Comparison of ENCODE assay signal across 1 cellular context in the genomic region with DNA sequence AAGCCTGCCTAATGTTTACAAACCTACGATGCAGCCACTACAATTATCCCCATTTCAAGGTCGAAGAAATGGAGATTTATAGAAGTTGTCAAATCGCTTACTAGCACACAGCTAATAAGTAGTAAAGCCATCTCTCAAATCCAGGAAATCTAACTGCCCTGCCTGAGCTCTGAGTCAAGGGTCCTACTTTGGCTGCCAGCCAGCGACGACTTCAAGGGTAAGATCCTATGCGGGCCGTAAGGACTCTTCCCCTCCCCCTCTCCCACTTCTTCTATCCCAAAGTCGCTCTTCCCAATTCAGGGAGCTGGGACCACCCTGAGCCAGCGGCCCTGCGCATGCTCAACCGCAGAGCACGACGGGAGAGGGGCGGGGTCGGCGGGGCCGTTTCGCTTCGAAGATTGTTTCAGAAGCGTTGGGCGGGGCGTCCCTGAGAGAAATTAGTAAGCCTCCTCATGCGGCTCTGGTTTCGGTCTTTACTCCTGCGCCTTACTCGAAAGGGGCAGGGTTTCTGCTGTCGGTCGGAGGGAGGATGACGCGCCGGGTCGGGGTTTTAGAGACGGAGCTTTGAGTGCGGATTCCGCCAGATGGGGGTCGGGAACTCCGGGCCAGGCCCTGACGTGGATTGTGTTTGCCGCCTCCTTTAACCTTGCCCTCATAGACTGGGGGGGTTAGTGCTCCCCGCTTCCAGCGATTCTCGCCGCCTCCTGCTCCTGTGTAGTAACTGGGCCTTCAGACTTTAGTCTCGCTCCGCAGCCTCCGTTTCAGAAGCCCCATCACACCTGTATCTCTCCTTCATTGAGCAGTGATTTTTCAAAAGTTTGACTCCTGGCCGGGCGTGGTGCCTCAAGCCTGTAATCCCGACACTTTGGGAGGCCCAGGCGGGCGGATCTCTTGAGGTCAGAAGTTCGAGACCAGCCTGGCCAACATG.
TF ChIP-seq lines count a peak whose summit lies in the region.

A gene (plus strand): TSS at position 383 of the 928 bp plus-strand sequence. CDS start 14,603 bp downstream, outside the sequence.

TF ChIP-seq in HepG2, 621 proteins besides CTCF, POLR2A, EP300 and RAD21 (continued from another document and continues in another):
- TF ChIP-seq, protein P1, sequence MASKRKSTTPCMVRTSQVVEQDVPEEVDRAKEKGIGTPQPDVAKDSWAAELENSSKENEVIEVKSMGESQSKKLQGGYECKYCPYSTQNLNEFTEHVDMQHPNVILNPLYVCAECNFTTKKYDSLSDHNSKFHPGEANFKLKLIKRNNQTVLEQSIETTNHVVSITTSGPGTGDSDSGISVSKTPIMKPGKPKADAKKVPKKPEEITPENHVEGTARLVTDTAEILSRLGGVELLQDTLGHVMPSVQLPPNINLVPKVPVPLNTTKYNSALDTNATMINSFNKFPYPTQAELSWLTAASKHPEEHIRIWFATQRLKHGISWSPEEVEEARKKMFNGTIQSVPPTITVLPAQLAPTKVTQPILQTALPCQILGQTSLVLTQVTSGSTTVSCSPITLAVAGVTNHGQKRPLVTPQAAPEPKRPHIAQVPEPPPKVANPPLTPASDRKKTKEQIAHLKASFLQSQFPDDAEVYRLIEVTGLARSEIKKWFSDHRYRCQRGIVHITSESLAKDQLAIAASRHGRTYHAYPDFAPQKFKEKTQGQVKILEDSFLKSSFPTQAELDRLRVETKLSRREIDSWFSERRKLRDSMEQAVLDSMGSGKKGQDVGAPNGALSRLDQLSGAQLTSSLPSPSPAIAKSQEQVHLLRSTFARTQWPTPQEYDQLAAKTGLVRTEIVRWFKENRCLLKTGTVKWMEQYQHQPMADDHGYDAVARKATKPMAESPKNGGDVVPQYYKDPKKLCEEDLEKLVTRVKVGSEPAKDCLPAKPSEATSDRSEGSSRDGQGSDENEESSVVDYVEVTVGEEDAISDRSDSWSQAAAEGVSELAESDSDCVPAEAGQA (IDR thresholded peaks at IDR 0.05; ENCODE audit: low read depth): no peak
- TF ChIP-seq, protein P1 (CRISPR knock-in tag; IDR thresholded peaks at IDR 0.05; ENCODE audit: borderline replicate concordance): no peak
- TF ChIP-seq ZFP62 (CRISPR knock-in tag; IDR thresholded peaks at IDR 0.05) (no peak), JARID2 (CRISPR knock-in tag; IDR thresholded peaks at IDR 0.05; ENCODE audit: insufficient replicate concordance) (peak; percentile 23), ZC3H13 (CRISPR knock-in tag; IDR thresholded peaks at IDR 0.05) (peak; percentile 16; the same call in 1 of the 2 replicates), MTA1 (CRISPR knock-in tag; IDR thresholded peaks at IDR 0.05; ENCODE audit: borderline replicate concordance) (no peak), TAF15 (IDR thresholded peaks at IDR 0.05; ENCODE audit: low read depth, low read length, poor library complexity, severe bottlenecking) (peak; percentile 25), ZNF788 (CRISPR knock-in tag; IDR thresholded peaks at IDR 0.05; ENCODE audit: borderline replicate concordance) (peak; percentile 40; the same call in 1 of the 2 replicates), PRPF4 (IDR thresholded peaks at IDR 0.05; ENCODE audit: low read depth, low read length, poor library complexity, severe bottlenecking) (no peak), PRMT3 (CRISPR knock-in tag; IDR thresholded peaks at IDR 0.05; ENCODE audit: borderline replicate concordance, low read depth) (no peak), RARG (CRISPR knock-in tag; IDR thresholded peaks at IDR 0.05; ENCODE audit: low read depth) (no peak), CEBPB (IDR thresholded peaks at IDR 0.05; ENCODE audit: borderline replicate concordance, low read depth, low read length) (no peak), ZFP36L2 (CRISPR knock-in tag; IDR thresholded peaks at IDR 0.05) (no peak), ZNF792 (CRISPR knock-in tag; IDR thresholded peaks at IDR 0.05) (no peak), NFKB2 (CRISPR knock-in tag; IDR thresholded peaks at IDR 0.05; ENCODE audit: borderline replicate concordance) (peak; percentile 64; the same call in 1 of the 2 replicates), ZNF367 (CRISPR knock-in tag; IDR thresholded peaks at IDR 0.05; ENCODE audit: borderline replicate concordance) (no peak), KDM4B (CRISPR knock-in tag; IDR thresholded peaks at IDR 0.05) (no peak), BCL6 (CRISPR knock-in tag; IDR thresholded peaks at IDR 0.05) (no peak), ZSCAN25 (CRISPR knock-in tag; IDR thresholded peaks at IDR 0.05) (no peak; the same call in 1 of the 2 replicates), ZNF124 (CRISPR knock-in tag; IDR thresholded peaks at IDR 0.05) (no peak), CHD4 (IDR thresholded peaks at IDR 0.05; ENCODE audit: borderline replicate concordance, low read length) (no peak), ZNF747 (CRISPR knock-in tag; IDR thresholded peaks at IDR 0.05; ENCODE audit: borderline replicate concordance) (no peak), ZNF484 (CRISPR knock-in tag; IDR thresholded peaks at IDR 0.05; ENCODE audit: borderline replicate concordance, low read depth) (no peak), KAT7 (CRISPR knock-in tag; IDR thresholded peaks at IDR 0.05; ENCODE audit: borderline replicate concordance) (0 out of 2 replicates have a peak, but pooled peaks have one; percentile 22), NFE2 (CRISPR knock-in tag; IDR thresholded peaks at IDR 0.05) (no peak), ZSCAN29 (CRISPR knock-in tag; conservative IDR thresholded peaks at IDR 0.05) (peak; percentile 73; the same call in 1 of the 2 replicates), RNF2 (conservative IDR thresholded peaks at IDR 0.05; ENCODE audit: low read depth) (no peak), ZBTB20 (CRISPR knock-in tag; IDR thresholded peaks at IDR 0.05; ENCODE audit: borderline replicate concordance, low read depth) (no peak), ZNF17 (CRISPR knock-in tag; IDR thresholded peaks at IDR 0.05) (no peak), KLF11 (CRISPR knock-in tag; IDR thresholded peaks at IDR 0.05) (no peak)
- TF ChIP-seq, protein P2, sequence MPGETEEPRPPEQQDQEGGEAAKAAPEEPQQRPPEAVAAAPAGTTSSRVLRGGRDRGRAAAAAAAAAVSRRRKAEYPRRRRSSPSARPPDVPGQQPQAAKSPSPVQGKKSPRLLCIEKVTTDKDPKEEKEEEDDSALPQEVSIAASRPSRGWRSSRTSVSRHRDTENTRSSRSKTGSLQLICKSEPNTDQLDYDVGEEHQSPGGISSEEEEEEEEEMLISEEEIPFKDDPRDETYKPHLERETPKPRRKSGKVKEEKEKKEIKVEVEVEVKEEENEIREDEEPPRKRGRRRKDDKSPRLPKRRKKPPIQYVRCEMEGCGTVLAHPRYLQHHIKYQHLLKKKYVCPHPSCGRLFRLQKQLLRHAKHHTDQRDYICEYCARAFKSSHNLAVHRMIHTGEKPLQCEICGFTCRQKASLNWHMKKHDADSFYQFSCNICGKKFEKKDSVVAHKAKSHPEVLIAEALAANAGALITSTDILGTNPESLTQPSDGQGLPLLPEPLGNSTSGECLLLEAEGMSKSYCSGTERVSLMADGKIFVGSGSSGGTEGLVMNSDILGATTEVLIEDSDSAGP (CRISPR knock-in tag; IDR thresholded peaks at IDR 0.05; ENCODE audit: borderline replicate concordance): peak; percentile 82
- TF ChIP-seq, protein P3, sequence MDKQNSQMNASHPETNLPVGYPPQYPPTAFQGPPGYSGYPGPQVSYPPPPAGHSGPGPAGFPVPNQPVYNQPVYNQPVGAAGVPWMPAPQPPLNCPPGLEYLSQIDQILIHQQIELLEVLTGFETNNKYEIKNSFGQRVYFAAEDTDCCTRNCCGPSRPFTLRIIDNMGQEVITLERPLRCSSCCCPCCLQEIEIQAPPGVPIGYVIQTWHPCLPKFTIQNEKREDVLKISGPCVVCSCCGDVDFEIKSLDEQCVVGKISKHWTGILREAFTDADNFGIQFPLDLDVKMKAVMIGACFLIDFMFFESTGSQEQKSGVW (CRISPR knock-in tag; IDR thresholded peaks at IDR 0.05; ENCODE audit: borderline replicate concordance): no peak
- TF ChIP-seq, protein P4, sequence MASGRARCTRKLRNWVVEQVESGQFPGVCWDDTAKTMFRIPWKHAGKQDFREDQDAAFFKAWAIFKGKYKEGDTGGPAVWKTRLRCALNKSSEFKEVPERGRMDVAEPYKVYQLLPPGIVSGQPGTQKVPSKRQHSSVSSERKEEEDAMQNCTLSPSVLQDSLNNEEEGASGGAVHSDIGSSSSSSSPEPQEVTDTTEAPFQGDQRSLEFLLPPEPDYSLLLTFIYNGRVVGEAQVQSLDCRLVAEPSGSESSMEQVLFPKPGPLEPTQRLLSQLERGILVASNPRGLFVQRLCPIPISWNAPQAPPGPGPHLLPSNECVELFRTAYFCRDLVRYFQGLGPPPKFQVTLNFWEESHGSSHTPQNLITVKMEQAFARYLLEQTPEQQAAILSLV (CRISPR knock-in tag; IDR thresholded peaks at IDR 0.05; ENCODE audit: borderline replicate concordance): no peak; the same call in 1 of the 2 replicates
- TF ChIP-seq, protein P5, sequence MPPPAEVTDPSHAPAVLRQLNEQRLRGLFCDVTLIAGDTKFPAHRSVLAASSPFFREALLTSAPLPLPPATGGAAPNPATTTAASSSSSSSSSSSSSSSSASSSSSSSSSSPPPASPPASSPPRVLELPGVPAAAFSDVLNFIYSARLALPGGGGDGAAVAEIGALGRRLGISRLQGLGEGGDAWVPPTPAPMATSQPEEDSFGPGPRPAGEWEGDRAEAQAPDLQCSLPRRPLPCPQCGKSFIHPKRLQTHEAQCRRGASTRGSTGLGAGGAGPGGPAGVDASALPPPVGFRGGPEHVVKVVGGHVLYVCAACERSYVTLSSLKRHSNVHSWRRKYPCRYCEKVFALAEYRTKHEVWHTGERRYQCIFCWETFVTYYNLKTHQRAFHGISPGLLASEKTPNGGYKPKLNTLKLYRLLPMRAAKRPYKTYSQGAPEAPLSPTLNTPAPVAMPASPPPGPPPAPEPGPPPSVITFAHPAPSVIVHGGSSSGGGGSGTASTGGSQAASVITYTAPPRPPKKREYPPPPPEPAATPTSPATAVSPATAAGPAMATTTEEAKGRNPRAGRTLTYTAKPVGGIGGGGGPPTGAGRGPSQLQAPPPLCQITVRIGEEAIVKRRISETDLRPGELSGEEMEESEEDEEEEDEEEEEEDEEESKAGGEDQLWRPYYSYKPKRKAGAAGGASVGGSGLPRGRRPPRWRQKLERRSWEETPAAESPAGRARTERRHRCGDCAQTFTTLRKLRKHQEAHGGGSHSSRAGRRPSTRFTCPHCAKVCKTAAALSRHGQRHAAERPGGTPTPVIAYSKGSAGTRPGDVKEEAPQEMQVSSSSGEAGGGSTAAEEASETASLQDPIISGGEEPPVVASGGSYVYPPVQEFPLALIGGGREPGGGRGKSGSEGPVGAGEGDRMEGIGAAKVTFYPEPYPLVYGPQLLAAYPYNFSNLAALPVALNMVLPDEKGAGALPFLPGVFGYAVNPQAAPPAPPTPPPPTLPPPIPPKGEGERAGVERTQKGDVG (CRISPR knock-in tag; IDR thresholded peaks at IDR 0.05; ENCODE audit: borderline replicate concordance): peak; percentile 32; the same call in 1 of the 2 replicates
- TF ChIP-seq, protein P6, sequence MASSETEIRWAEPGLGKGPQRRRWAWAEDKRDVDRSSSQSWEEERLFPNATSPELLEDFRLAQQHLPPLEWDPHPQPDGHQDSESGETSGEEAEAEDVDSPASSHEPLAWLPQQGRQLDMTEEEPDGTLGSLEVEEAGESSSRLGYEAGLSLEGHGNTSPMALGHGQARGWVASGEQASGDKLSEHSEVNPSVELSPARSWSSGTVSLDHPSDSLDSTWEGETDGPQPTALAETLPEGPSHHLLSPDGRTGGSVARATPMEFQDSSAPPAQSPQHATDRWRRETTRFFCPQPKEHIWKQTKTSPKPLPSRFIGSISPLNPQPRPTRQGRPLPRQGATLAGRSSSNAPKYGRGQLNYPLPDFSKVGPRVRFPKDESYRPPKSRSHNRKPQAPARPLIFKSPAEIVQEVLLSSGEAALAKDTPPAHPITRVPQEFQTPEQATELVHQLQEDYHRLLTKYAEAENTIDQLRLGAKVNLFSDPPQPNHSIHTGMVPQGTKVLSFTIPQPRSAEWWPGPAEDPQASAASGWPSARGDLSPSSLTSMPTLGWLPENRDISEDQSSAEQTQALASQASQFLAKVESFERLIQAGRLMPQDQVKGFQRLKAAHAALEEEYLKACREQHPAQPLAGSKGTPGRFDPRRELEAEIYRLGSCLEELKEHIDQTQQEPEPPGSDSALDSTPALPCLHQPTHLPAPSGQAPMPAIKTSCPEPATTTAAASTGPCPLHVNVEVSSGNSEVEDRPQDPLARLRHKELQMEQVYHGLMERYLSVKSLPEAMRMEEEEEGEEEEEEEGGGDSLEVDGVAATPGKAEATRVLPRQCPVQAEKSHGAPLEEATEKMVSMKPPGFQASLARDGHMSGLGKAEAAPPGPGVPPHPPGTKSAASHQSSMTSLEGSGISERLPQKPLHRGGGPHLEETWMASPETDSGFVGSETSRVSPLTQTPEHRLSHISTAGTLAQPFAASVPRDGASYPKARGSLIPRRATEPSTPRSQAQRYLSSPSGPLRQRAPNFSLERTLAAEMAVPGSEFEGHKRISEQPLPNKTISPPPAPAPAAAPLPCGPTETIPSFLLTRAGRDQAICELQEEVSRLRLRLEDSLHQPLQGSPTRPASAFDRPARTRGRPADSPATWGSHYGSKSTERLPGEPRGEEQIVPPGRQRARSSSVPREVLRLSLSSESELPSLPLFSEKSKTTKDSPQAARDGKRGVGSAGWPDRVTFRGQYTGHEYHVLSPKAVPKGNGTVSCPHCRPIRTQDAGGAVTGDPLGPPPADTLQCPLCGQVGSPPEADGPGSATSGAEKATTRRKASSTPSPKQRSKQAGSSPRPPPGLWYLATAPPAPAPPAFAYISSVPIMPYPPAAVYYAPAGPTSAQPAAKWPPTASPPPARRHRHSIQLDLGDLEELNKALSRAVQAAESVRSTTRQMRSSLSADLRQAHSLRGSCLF (CRISPR knock-in tag; IDR thresholded peaks at IDR 0.05; ENCODE audit: borderline replicate concordance): no peak
- TF ChIP-seq, protein P7, sequence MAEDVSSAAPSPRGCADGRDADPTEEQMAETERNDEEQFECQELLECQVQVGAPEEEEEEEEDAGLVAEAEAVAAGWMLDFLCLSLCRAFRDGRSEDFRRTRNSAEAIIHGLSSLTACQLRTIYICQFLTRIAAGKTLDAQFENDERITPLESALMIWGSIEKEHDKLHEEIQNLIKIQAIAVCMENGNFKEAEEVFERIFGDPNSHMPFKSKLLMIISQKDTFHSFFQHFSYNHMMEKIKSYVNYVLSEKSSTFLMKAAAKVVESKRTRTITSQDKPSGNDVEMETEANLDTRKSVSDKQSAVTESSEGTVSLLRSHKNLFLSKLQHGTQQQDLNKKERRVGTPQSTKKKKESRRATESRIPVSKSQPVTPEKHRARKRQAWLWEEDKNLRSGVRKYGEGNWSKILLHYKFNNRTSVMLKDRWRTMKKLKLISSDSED (CRISPR knock-in tag; IDR thresholded peaks at IDR 0.05): no peak
